In the genomic region with DNA sequence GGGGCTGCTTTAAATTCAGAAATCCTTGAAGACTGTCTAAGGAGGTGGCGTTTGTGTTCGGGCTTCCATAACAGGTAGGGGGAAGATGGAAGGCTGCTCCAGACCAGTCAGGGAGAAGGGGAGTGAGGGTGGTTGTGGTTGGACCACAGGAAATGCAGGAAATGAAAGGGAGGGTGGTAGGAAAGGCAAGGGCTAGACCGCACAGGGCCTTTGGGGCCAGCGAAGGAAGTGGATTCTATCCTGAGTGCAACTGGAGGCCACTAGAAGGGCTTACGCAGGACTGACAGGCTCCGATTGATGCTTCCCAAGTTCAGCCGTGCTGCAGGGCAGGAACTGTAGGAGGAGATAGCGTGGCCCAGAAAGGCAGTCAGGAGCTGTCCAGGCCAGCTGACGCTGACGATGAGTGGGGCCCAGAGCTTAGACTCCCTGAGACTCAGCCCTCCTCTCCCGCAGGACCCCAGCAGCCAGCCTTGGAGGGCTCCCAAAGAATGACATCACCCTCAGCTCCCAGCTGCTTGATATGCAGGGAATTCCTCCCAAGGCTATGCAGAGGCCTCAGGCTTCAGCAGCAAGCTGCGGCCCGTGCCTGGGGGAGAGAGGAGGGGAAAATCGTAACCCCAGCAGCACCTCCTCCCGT, we compare ENCODE assay signal across 1 cellular context.
TF ChIP-seq lines count a peak whose summit lies in the region.

No MANE protein-coding gene starts in this region.

TF ChIP-seq in HCT116, 20 proteins besides CTCF, POLR2A, EP300 and RAD21:
- TF ChIP-seq, protein P1, sequence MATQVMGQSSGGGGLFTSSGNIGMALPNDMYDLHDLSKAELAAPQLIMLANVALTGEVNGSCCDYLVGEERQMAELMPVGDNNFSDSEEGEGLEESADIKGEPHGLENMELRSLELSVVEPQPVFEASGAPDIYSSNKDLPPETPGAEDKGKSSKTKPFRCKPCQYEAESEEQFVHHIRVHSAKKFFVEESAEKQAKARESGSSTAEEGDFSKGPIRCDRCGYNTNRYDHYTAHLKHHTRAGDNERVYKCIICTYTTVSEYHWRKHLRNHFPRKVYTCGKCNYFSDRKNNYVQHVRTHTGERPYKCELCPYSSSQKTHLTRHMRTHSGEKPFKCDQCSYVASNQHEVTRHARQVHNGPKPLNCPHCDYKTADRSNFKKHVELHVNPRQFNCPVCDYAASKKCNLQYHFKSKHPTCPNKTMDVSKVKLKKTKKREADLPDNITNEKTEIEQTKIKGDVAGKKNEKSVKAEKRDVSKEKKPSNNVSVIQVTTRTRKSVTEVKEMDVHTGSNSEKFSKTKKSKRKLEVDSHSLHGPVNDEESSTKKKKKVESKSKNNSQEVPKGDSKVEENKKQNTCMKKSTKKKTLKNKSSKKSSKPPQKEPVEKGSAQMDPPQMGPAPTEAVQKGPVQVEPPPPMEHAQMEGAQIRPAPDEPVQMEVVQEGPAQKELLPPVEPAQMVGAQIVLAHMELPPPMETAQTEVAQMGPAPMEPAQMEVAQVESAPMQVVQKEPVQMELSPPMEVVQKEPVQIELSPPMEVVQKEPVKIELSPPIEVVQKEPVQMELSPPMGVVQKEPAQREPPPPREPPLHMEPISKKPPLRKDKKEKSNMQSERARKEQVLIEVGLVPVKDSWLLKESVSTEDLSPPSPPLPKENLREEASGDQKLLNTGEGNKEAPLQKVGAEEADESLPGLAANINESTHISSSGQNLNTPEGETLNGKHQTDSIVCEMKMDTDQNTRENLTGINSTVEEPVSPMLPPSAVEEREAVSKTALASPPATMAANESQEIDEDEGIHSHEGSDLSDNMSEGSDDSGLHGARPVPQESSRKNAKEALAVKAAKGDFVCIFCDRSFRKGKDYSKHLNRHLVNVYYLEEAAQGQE (IDR thresholded peaks at IDR 0.05; ENCODE audit: low read depth) = peak; percentile 10
- no peak for TF ChIP-seq JUND (IDR thresholded peaks at IDR 0.05)
